In genomic region chr9:126491256-126491879, GRCh38 we compare ENCODE assay signal across 8 cellular contexts.
DNase-seq lines count a peak whose midpoint lies in the region; ATAC-seq and TF ChIP-seq lines count a peak whose summit lies in the region.

No MANE protein-coding gene starts in this region.

- H3K9me2 ChIP-seq in SU-DHL-6 (replicated peaks; ENCODE audit: insufficient read depth, low read length): no peaks in the 10 kb centered on the region

- TF ChIP-seq CTCF in SU-DHL-6 (IDR thresholded peaks at IDR 0.05; ENCODE audit: insufficient read depth, low read length, poor library complexity, severe bottlenecking): peak; percentile 72

- peak; percentile 85 for ATAC-seq in left lobe of liver
- ATAC-seq in GM18870 (IDR thresholded peaks at IDR 0.05; ENCODE audit: unreplicated experiment): no peak

- H3K27ac ChIP-seq in SU-DHL-6 (ENCODE audit: low read depth, low read length): no peak overlapping the region

- no peaks in the 10 kb centered on the region for H3K36me3 ChIP-seq in SU-DHL-6 (ENCODE audit: low read length)

- H3K9ac ChIP-seq in SU-DHL-6 (ENCODE audit: low read length): no peak overlapping the region

- H2AFZ ChIP-seq in SU-DHL-6 (ENCODE audit: low read depth, low read length, severe bottlenecking): no peak overlapping the region

- no peaks in the 10 kb centered on the region for H3K9me3 ChIP-seq in SU-DHL-6 (ENCODE audit: insufficient read depth, low read length)

- no peak overlapping the region for H3K4me2 ChIP-seq in SU-DHL-6 (ENCODE audit: low read depth, low read length, poor library complexity, severe bottlenecking)

- peak; percentile 66 to 73 for DNase-seq in NCI-H2081 (lab: John Stamatoyannopoulos, UW)
- DNase-seq in NCI-H2081 treated with DMSO at 0.1 percent for 48 hours (lab: John Stamatoyannopoulos, UW): no peak
- peak; percentile 47 for DNase-seq in MV-4-11 (lab: John Stamatoyannopoulos, UW)
- peak; percentile 69 for DNase-seq in cerebellum (ENCODE audit: low spot score)
- no peak for DNase-seq in left lobe of liver (ENCODE audit: low spot score)
- DNase-seq in stimulated activated CD8-positive, alpha-beta memory T cell treated with anti-CD3 and anti-CD28 coated beads, Interleukin-2, amount 100 ng/mL, for 1 hour (ENCODE audit: low read depth in 2 of 2): peak; percentile 31 to 34

- no peaks in the 10 kb centered on the region for H3F3A ChIP-seq in SU-DHL-6 (ENCODE audit: insufficient read depth)

- no peaks in the 10 kb centered on the region for H4K20me1 ChIP-seq in SU-DHL-6 (ENCODE audit: low read depth, low read length)

- H3K4me3 ChIP-seq in SU-DHL-6 (ENCODE audit: insufficient read depth, low read length, poor library complexity, severe bottlenecking): no peak overlapping the region

- no peaks in the 10 kb centered on the region for H3K79me2 ChIP-seq in SU-DHL-6 (ENCODE audit: insufficient read depth, low read length)

- no peaks in the 10 kb centered on the region for H3K27me3 ChIP-seq in SU-DHL-6 (ENCODE audit: low read length)

Comparison
In these comparisons a context has a peak if more than half of its experiments do, and no peak if none do; other contexts are left out.
1. DNase-seq: peak in NCI-H2081 (2 of 2), MV-4-11 (single experiment), cerebellum (single experiment) and stimulated activated CD8-positive, alpha-beta memory T cell treated with anti-CD3 and anti-CD28 coated beads, Interleukin-2, amount 100 ng/mL, for 1 hour (2 of 2); none in NCI-H2081 treated with DMSO at 0.1 percent for 48 hours (single experiment) and left lobe of liver (single experiment).